14 cellular contexts compared by ENCODE assay signal in the genomic region with DNA sequence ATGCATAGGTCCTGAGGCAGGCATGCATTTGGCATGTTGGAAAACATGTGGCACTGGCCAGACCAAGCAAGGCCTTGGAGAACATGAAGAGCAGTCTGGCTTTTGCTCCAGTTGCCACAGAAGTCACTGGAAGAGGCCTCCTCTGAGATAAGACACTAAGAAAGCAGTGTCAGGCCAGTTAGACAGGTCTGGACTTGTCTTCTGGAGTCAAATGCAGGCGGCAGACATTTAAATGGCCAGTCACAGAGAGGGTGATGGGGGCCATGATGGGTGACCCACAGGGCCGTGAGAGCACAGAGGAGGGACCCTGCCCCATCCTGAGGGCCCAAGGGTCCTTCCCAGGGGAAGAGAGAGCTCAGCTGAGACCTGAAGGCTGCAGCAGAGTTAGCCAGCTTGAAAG. TPM values are rescaled to one million over a fixed set of nuclear protein-coding genes. Genes with fewer than 3 reads are reported as not detected.
A peak's percentile ranks its signal among the peaks of the same experiment; 100 is the strongest.
DNase-seq lines count a peak whose midpoint lies in the region; ATAC-seq and TF ChIP-seq lines count a peak whose summit lies in the region.
"Had no signal": no experiment of that assay in that cellular context is flagged by ENCODE, and none has a peak within 500 bp of the region (broad histone marks: within the 10 kb centered on the region; RNA-seq: fewer than 3 reads in every experiment).

No MANE protein-coding gene starts in this region.

- H3K27me3 Mint-ChIP-seq in endodermal cell (ENCODE audit: insufficient read depth), result no peaks in the 10 kb centered on the region
- H3K27me3 Mint-ChIP-seq: activated CD4-positive, alpha-beta memory T cell treated with anti-CD3 and anti-CD28 coated beads, Interleukin-2, amount 10 ng/mL, durations not matched to agents 7 days and 5 days had no signal

- POLR2A ChIA-PET in A673 (lab: Charles Lee; ENCODE audit: low non-redundant PET), result no interaction called here

- H3K27ac Mint-ChIP-seq in endodermal cell, result peak overlapping the region; percentile 49
- H3K27ac Mint-ChIP-seq: activated CD4-positive, alpha-beta memory T cell treated with anti-CD3 and anti-CD28 coated beads, Interleukin-2, amount 10 ng/mL, durations not matched to agents 7 days and 5 days had no signal

- no peak overlapping the region for H3K4me2 ChIP-seq in trophoblast cell (ENCODE audit: low read length)

- H2AFZ ChIP-seq in trophoblast cell (ENCODE audit: insufficient read depth, low read length, poor library complexity), result no peak overlapping the region

- H3K9me3 Mint-ChIP-seq in endodermal cell, result no peaks in the 10 kb centered on the region
- H3K9me3 Mint-ChIP-seq: activated CD4-positive, alpha-beta memory T cell treated with anti-CD3 and anti-CD28 coated beads, Interleukin-2, amount 10 ng/mL, durations not matched to agents 7 days and 5 days had no signal

- peak overlapping the region; percentile 7 for H2BK12ac ChIP-seq in trophoblast cell (ENCODE audit: low read length)

- peak overlapping the region; percentile 9 for H3K18ac ChIP-seq in trophoblast cell (ENCODE audit: low read length)

- TF ChIP-seq CTCF in endodermal cell (conservative IDR thresholded peaks at IDR 0.05) (no peak), A673 (conservative IDR thresholded peaks at IDR 0.05; ENCODE audit: low read depth, low read length) (no peak)

- H3K9me3 ChIP-seq in endodermal cell (ENCODE audit: control insufficient read depth, low read length) (no peaks in the 10 kb centered on the region), trophoblast cell (ENCODE audit: insufficient read depth, low read depth, low read length) (no peaks in the 10 kb centered on the region), A673 (ENCODE audit: low read depth, low read length, poor library complexity, severe bottlenecking) (no peaks in the 10 kb centered on the region)
- H3K9me3 ChIP-seq: esophagus muscularis mucosa had no signal

- peak overlapping the region; percentile 74 for H2BK120ac ChIP-seq in trophoblast cell (ENCODE audit: insufficient read depth, low read length, poor library complexity)

- H3K4me1 Mint-ChIP-seq in endodermal cell, result peaks cover 11% of the 10 kb centered on the region
- H3K4me1 Mint-ChIP-seq: activated CD4-positive, alpha-beta memory T cell treated with anti-CD3 and anti-CD28 coated beads, Interleukin-2, amount 10 ng/mL, durations not matched to agents 7 days and 5 days had no signal

- ATAC-seq in HG03025 (IDR thresholded peaks at IDR 0.05; ENCODE audit: low FRiP score, unreplicated experiment), result no peak

- no peak overlapping the region for H3K23ac ChIP-seq in trophoblast cell (ENCODE audit: low read length)

- H3K79me1 ChIP-seq in trophoblast cell (ENCODE audit: low read length), result peaks cover 7% of the 10 kb centered on the region

- H3K4me1 ChIP-seq in endodermal cell (ENCODE audit: control insufficient read depth, insufficient read depth, low read length) (peaks cover 6% of the 10 kb centered on the region), trophoblast cell (ENCODE audit: control insufficient read depth in 1 of 2, insufficient read depth in 2 of 2, low read length in 2 of 2) (peaks cover 6 to 9% of the 10 kb centered on the region in 2 experiments), A673 (ENCODE audit: insufficient read depth, low read length, poor library complexity, severe bottlenecking) (no peaks in the 10 kb centered on the region)
- H3K4me1 ChIP-seq: esophagus muscularis mucosa had no signal

- H3K4me3 Mint-ChIP-seq in endodermal cell, result no peak overlapping the region
- H3K4me3 Mint-ChIP-seq: activated CD4-positive, alpha-beta memory T cell treated with anti-CD3 and anti-CD28 coated beads, Interleukin-2, amount 10 ng/mL, durations not matched to agents 7 days and 5 days had no signal

- DNase-seq in NCI-H2196 (lab: John Stamatoyannopoulos, UW; ENCODE audit: unreplicated experiment) (peak; percentile 17), NCI-H2196 treated with DMSO at 0.1 percent for 48 hours (lab: John Stamatoyannopoulos, UW; ENCODE audit: unreplicated experiment) (no peak), NCI-H526 treated with DMSO at 0.1 percent for 48 hours (lab: John Stamatoyannopoulos, UW) (peak; percentile 18), endodermal cell (no peak), trophoblast cell (peak in 1 of 2 donors; percentile 71), NCI-H345 treated with DMSO at 0.1 percent for 48 hours (lab: John Stamatoyannopoulos, UW; ENCODE audit: unreplicated experiment) (no peak), A673 (ENCODE audit: low spot score) (no peak)
- DNase-seq: activated CD4-positive, alpha-beta memory T cell treated with anti-CD3 and anti-CD28 coated beads, Interleukin-2, amount 10 ng/mL, durations not matched to agents 7 days and 5 days; aorta; NCI-H1092; NCI-H2171 treated with DMSO at 0.1 percent for 48 hours; substantia nigra had no signal

- peak overlapping the region; percentile 11 for H3K4ac ChIP-seq in trophoblast cell (ENCODE audit: low read depth, low read length)

- H3K27ac ChIP-seq in endodermal cell (ENCODE audit: low read depth, low read length) (no peak overlapping the region), trophoblast cell (ENCODE audit: low read depth, low read length) (peak overlapping the region; percentile 77), A673 (ENCODE audit: low read depth, low read length, poor library complexity, severe bottlenecking) (no peak overlapping the region)
- H3K27ac ChIP-seq: esophagus muscularis mucosa had no signal

- H3K79me2 ChIP-seq in trophoblast cell (ENCODE audit: control insufficient read depth, insufficient read depth, low read length, poor library complexity), result no peaks in the 10 kb centered on the region

- CTCF ChIA-PET in A673 (lab: Charles Lee), result no interaction called here

- no peaks in the 10 kb centered on the region for H3K36me3 Mint-ChIP-seq in endodermal cell (ENCODE audit: low read depth)

- H3K36me3 ChIP-seq in endodermal cell (ENCODE audit: control insufficient read depth, insufficient read depth, low read length) (no peaks in the 10 kb centered on the region), trophoblast cell (ENCODE audit: control insufficient read depth in 1 of 2, insufficient read depth in 2 of 2, low read length in 2 of 2) (no peaks in the 10 kb centered on the region), A673 (ENCODE audit: insufficient read depth, low read length, poor library complexity, severe bottlenecking) (no peaks in the 10 kb centered on the region)
- H3K36me3 ChIP-seq: esophagus muscularis mucosa had no signal

- WGBS in endodermal cell (ENCODE audit: insufficient coverage in 1 of 2, insufficient read length in 1 of 2), 2 experiments, result 42 to 46% methylated on average over 2 of the region's 2 CpGs
- no CpG with 5 or more reads among the region's 2 CpGs for WGBS in trophoblast cell (ENCODE audit: extremely low coverage, insufficient coverage, insufficient read length)

- no peak overlapping the region for H4K12ac ChIP-seq in trophoblast cell (ENCODE audit: low read depth, low read length)

- H3K27me3 ChIP-seq in endodermal cell (ENCODE audit: control insufficient read depth, insufficient read depth, low read length, poor library complexity, severe bottlenecking) (no peaks in the 10 kb centered on the region), trophoblast cell (ENCODE audit: insufficient read depth, low read length) (no peaks in the 10 kb centered on the region), A673 (replicated peaks; ENCODE audit: insufficient read depth, low read depth, low read length, poor library complexity) (no peaks in the 10 kb centered on the region)
- H3K27me3 ChIP-seq: esophagus muscularis mucosa had no signal

- H2BK5ac ChIP-seq in trophoblast cell (ENCODE audit: low read depth, low read length, poor library complexity), result peak overlapping the region; percentile 94

- H3K14ac ChIP-seq in trophoblast cell (ENCODE audit: low read length), result peak overlapping the region; percentile 7

- H3K9ac ChIP-seq in endodermal cell (ENCODE audit: extremely low read depth, low read length, poor library complexity, severe bottlenecking), result no peak overlapping the region
- H3K9ac ChIP-seq in trophoblast cell (ENCODE audit: low read length), result no peak overlapping the region

- H4K91ac ChIP-seq in trophoblast cell (ENCODE audit: low read depth, low read length), result peak overlapping the region; percentile 91

- intact Hi-C loops in A673 (cut with micrococcal nuclease; ENCODE audit: unreplicated experiment), result no loop called here

- peak overlapping the region; percentile 8 for H4K8ac ChIP-seq in trophoblast cell (ENCODE audit: low read depth, low read length)

- H3K4me3 ChIP-seq in endodermal cell (ENCODE audit: low read length) (no peak overlapping the region), trophoblast cell (ENCODE audit: low read depth, low read length) (no peak overlapping the region), A673 (ENCODE audit: low read depth, low read length, poor library complexity, severe bottlenecking) (no peak overlapping the region)
- H3K4me3 ChIP-seq: esophagus muscularis mucosa had no signal

- H2AK5ac ChIP-seq in trophoblast cell (ENCODE audit: low read length), result no peak overlapping the region

- BruUV-seq in A673 (replicated peaks; lab: Mats Ljungman, UMichigan), result no TSS peak

RNA-seq across cellular contexts. Expression of a gene that starts 26.7 kb away (rescaled TPM):
- total RNA-seq in endodermal cell, result 10 to 100 TPM; 12.8 to 15.9 TPM
- 23.0 TPM for polyA plus RNA-seq in endodermal cell (2013, experiment 1 of 2)
- 25.8 TPM for polyA plus RNA-seq in endodermal cell (2013, experiment 2 of 2)
- polyA plus RNA-seq in trophoblast cell (2013), result 94.2 and 104 TPM in 2 replicates
- total RNA-seq in A673 (2021), result 19.3 and 27.2 TPM in 2 replicates

RNA-seq across cellular contexts. Expression of a gene that starts 36.9 kb away (rescaled TPM):
- total RNA-seq in endodermal cell (not detected), A673 (2021) (not detected in 2 replicates)
- polyA plus RNA-seq in endodermal cell (2013, experiment 1 of 2), result not detected
- not detected for polyA plus RNA-seq in endodermal cell (2013, experiment 2 of 2)
- polyA plus RNA-seq in trophoblast cell (2013), result not detected in 2 replicates
- total RNA-seq: activated CD4-positive, alpha-beta memory T cell treated with anti-CD3 and anti-CD28 coated beads, Interleukin-2, amount 10 ng/mL, durations not matched to agents 7 days and 5 days had no signal

Comparison
In these comparisons a context has a peak if more than half of its experiments do, and no peak if none do; other contexts are left out.
1. DNase-seq: peak in NCI-H2196 (single experiment) and NCI-H526 treated with DMSO at 0.1 percent for 48 hours (single experiment); none in NCI-H2196 treated with DMSO at 0.1 percent for 48 hours (single experiment), endodermal cell (single experiment), NCI-H345 treated with DMSO at 0.1 percent for 48 hours (single experiment) and A673 (single experiment).